In the genomic region with DNA sequence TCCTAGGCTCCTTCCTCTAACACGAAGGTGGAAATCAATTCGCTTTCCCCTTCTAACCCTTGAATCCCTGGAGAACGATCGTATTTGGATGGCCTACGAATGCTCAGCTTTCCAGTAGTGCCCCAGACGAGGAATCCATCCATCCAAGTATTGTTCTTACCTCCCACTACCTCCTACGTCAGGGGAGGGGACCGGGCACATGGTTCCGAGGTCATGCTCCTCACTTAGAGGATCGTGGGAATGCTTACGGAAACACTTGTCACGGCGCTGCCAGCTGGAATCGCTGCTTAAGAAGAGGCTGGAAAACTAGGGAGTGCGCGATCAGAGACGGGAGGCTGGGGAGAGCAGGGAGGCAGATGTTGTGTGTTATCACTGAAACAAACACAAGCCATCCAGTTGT, we compare ENCODE assay signal across 10 cellular contexts. TPM values are rescaled to one million over a fixed set of nuclear protein-coding genes. Genes with fewer than 3 reads are reported as not detected.
DNase-seq lines count a peak whose midpoint lies in the region; ATAC-seq and TF ChIP-seq lines count a peak whose summit lies in the region.
"Had no signal": no experiment of that assay in that cellular context is flagged by ENCODE, and none has a peak within 500 bp of the region (broad histone marks: within the 10 kb centered on the region; RNA-seq: fewer than 3 reads in every experiment).

No MANE protein-coding gene starts in this region.

- no peaks in the 10 kb centered on the region for H3K9me3 Mint-ChIP-seq in activated naive CD8-positive, alpha-beta T cell treated with anti-CD3 and anti-CD28 coated beads for 36 hours
- H3K9me3 Mint-ChIP-seq in endothelial cell (ENCODE audit: unreplicated experiment) = no peaks in the 10 kb centered on the region

- no peaks in the 10 kb centered on the region for H3K27me3 ChIP-seq in testis

- CTCF ChIA-PET in OCI-LY7 (lab: Charles Lee; ENCODE audit: unreplicated experiment) = no interaction called here

- WGBS in testis, 2 donors = 31 to 32% methylated on average over 17 of the region's 17 CpGs

- no peak overlapping the region for H2AFZ ChIP-seq in OCI-LY7 (ENCODE audit: low read length)

- POLR2A ChIA-PET in OCI-LY7 (lab: Charles Lee) = no interaction called here

- peaks cover 92% of the 10 kb centered on the region for H3K4me1 Mint-ChIP-seq in activated naive CD8-positive, alpha-beta T cell treated with anti-CD3 and anti-CD28 coated beads for 36 hours
- H3K4me1 Mint-ChIP-seq in endothelial cell (ENCODE audit: unreplicated experiment) = peaks cover 38% of the 10 kb centered on the region

- DNase-seq in activated naive CD8-positive, alpha-beta T cell treated with anti-CD3 and anti-CD28 coated beads for 36 hours = no peak
- DNase-seq in endothelial cell (ENCODE audit: low spot score) (no peak), mucosa of descending colon (peak; percentile 56 to 64 (median 57)), testis (peak; percentile 93), NCI-H1930 (lab: John Stamatoyannopoulos, UW) (no peak), OCI-LY7 (ENCODE audit: low spot score) (no peak), AG08396 (ENCODE audit: low spot score) (no peak)
- DNase-seq: activated T-cell treated with anti-CD3 and anti-CD28 coated beads for 4 hours, KG1 had no signal

- no peaks in the 10 kb centered on the region for H3K27me3 Mint-ChIP-seq in activated naive CD8-positive, alpha-beta T cell treated with anti-CD3 and anti-CD28 coated beads for 36 hours
- H3K27me3 Mint-ChIP-seq in endothelial cell (ENCODE audit: unreplicated experiment) = no peaks in the 10 kb centered on the region

- H3K4me2 ChIP-seq in OCI-LY7 (ENCODE audit: low read length) = no peak overlapping the region

- peaks cover 27% of the 10 kb centered on the region for H3K36me3 Mint-ChIP-seq in activated naive CD8-positive, alpha-beta T cell treated with anti-CD3 and anti-CD28 coated beads for 36 hours
- no peaks in the 10 kb centered on the region for H3K36me3 Mint-ChIP-seq in endothelial cell (ENCODE audit: low read depth, unreplicated experiment)

- H3K27ac Mint-ChIP-seq in activated naive CD8-positive, alpha-beta T cell treated with anti-CD3 and anti-CD28 coated beads for 36 hours = peak overlapping the region; percentile 72
- H3K27ac Mint-ChIP-seq in endothelial cell (ENCODE audit: unreplicated experiment) = no peak overlapping the region

- ATAC-seq in mucosa of descending colon = peak; percentile 4
- ATAC-seq: HCT116 had no signal

- TF ChIP-seq CTCF in endothelial cell (IDR thresholded peaks at IDR 0.05; ENCODE audit: unreplicated experiment) = no peak
- TF ChIP-seq CTCF in mucosa of descending colon (IDR thresholded peaks at IDR 0.05) = no peak
- TF ChIP-seq CTCF in testis (IDR thresholded peaks at IDR 0.05) = no peak
- TF ChIP-seq CTCF in OCI-LY7 (conservative IDR thresholded peaks at IDR 0.05; ENCODE audit: low read length) = no peak

- intact Hi-C loops in mucosa of descending colon (cut with DNase I, micrococcal nuclease) (no loop called here), testis (cut with DNase I; ENCODE audit: low total_unique reads) (no loop called here), OCI-LY7 (cut with micrococcal nuclease; ENCODE audit: unreplicated experiment) (no loop called here)

- H3K79me2 ChIP-seq in OCI-LY7 (ENCODE audit: insufficient read depth, low read depth, low read length) = peaks cover 13% of the 10 kb centered on the region; the same call in 1 of the 2 replicates

- peaks cover 9% of the 10 kb centered on the region; the same call in 1 of the 2 replicates for H4K20me1 ChIP-seq in OCI-LY7 (ENCODE audit: insufficient read depth, low read length)

- H3K27ac ChIP-seq in testis (peak overlapping the region; percentile 92 to 94), OCI-LY7 (ENCODE audit: low read depth, low read length, poor library complexity, severe bottlenecking) (no peak overlapping the region)

- BruUV-seq in OCI-LY7 (replicated peaks; lab: Mats Ljungman, UMichigan) = no TSS peak

- no peaks in the 10 kb centered on the region for H3K9me2 ChIP-seq in OCI-LY7 (ENCODE audit: insufficient read depth, low read length)

- TF ChIP-seq POLR2A in testis (IDR thresholded peaks at IDR 0.05) = no peak

- H3K9me3 ChIP-seq in mucosa of descending colon (no peaks in the 10 kb centered on the region), testis (no peaks in the 10 kb centered on the region), OCI-LY7 (ENCODE audit: low read length) (no peaks in the 10 kb centered on the region)

- H3K4me1 ChIP-seq in mucosa of descending colon (ENCODE audit: low read depth) (peaks cover 60% of the 10 kb centered on the region), testis (peaks cover 86% of the 10 kb centered on the region), OCI-LY7 (ENCODE audit: insufficient read depth, low read length, poor library complexity, severe bottlenecking) (no peaks in the 10 kb centered on the region)

- H3K4me3 ChIP-seq in mucosa of descending colon (no peak overlapping the region), testis (no peak overlapping the region), OCI-LY7 (ENCODE audit: low read depth, low read length, poor library complexity, severe bottlenecking) (no peak overlapping the region)

- H3K4me3 Mint-ChIP-seq in activated naive CD8-positive, alpha-beta T cell treated with anti-CD3 and anti-CD28 coated beads for 36 hours = no peak overlapping the region
- peak overlapping the region; percentile 62 for H3K4me3 Mint-ChIP-seq in endothelial cell (ENCODE audit: unreplicated experiment)

- H3K36me3 ChIP-seq in mucosa of descending colon (ENCODE audit: low read depth) (no peaks in the 10 kb centered on the region), testis (ENCODE audit: low read depth, missing control alignments) (no peaks in the 10 kb centered on the region), OCI-LY7 (ENCODE audit: insufficient read depth, low read length) (peaks cover 25% of the 10 kb centered on the region; the same call in 1 of the 2 replicates)

RNA-seq across cellular contexts. Expression of a gene that starts 47.4 kb away (rescaled TPM):
- total RNA-seq in activated naive CD8-positive, alpha-beta T cell treated with anti-CD3 and anti-CD28 coated beads for 36 hours = 100 to 1,000 TPM; 324 to 332 TPM
- total RNA-seq in endothelial cell (ENCODE audit: unreplicated experiment) (414 TPM), mucosa of descending colon (100 to 1,000 TPM; 346 to 393 (median 381) TPM), testis (100 to 1,000 TPM; 147 to 207 TPM), OCI-LY7 (2022) (187 and 190 TPM in 2 replicates)
- 502 TPM for polyA plus RNA-seq in testis (ENCODE audit: insufficient read depth, low read depth, low replicate concordance)
- 56.1 and 61.3 TPM in 2 replicates for total RNA-seq in OCI-LY7 (2014; rRNA removed; shearing (Covaris generic))

Comparison
In these comparisons a context has a peak if more than half of its experiments do, and no peak if none do; other contexts are left out.
1. DNase-seq: peak in mucosa of descending colon (3 of 3) and testis (single experiment); none in activated naive CD8-positive, alpha-beta T cell treated with anti-CD3 and anti-CD28 coated beads for 36 hours (single experiment), endothelial cell (single experiment), NCI-H1930 (0 of 2), OCI-LY7 (single experiment) and AG08396 (single experiment).